28 cellular contexts compared by ENCODE assay signal in the genomic region with DNA sequence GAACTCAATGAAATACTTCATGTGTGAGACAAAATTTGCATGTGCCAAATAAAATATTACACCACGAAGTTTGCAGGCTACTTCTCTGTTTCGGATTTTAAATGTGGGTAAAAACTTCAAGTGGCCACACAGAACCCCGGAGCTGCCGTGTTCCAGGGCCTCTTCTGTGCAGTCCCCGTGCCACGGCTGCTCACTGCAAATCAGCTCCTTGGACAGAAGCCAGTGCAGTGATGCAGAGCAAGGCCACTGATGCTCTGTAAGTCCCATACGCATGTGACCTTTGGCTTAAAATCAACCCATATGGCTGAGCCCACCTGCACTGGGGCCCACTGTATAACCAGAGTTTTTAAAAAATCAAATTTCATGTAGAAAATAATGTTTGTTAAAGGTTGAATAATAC.
DNase-seq lines count a peak whose midpoint lies in the region; ATAC-seq, FAIRE-seq and TF ChIP-seq lines count a peak whose summit lies in the region.
"Had no signal": no experiment of that assay in that cellular context is flagged by ENCODE, and none has a peak within 500 bp of the region (broad histone marks: within the 10 kb centered on the region; RNA-seq: fewer than 3 reads in every experiment).

No MANE protein-coding gene starts in this region.

- peak; percentile 57 to 60 for ATAC-seq in stimulated activated naive B cell treated with anti-CD40 and anti-IgM and Interleukin-4, amounts not matched to agents 10 μg/mL and 1 μg/mL and 100 μg/mL, for 72 hours (replicated peaks)
- ATAC-seq: activated CD8-positive, alpha-beta memory T cell treated with anti-CD3 and anti-CD28 coated beads, Interleukin-2, amount 10 ng/mL, durations not matched to agents 7 days and 5 days; activated T-cell treated with anti-CD3 and anti-CD28 coated beads, Interleukin-2, amount 50 U/mL, for 72 hours; foreskin keratinocyte; heart left ventricle had no signal

- FAIRE-seq in GM19239 (lab: Jason Lieb, UNC): peak; percentile 26
- FAIRE-seq: GM12892, keratinocyte had no signal

- peaks cover 0 to 5% of the 10 kb centered on the region in 2 donors for H3K9me3 Mint-ChIP-seq in stimulated activated naive B cell treated with anti-CD40 and anti-IgM and Interleukin-4, amounts not matched to agents 10 μg/mL and 1 μg/mL and 100 μg/mL, for 72 hours
- H3K9me3 Mint-ChIP-seq in chondrocyte (ENCODE audit: low read depth): peaks cover 3% of the 10 kb centered on the region

- no peak overlapping the region for H3K27ac Mint-ChIP-seq in stimulated activated naive B cell treated with anti-CD40 and anti-IgM and Interleukin-4, amounts not matched to agents 10 μg/mL and 1 μg/mL and 100 μg/mL, for 72 hours
- H3K27ac Mint-ChIP-seq in chondrocyte (ENCODE audit: unreplicated experiment): no peak overlapping the region
- H3K27ac Mint-ChIP-seq: activated CD8-positive, alpha-beta memory T cell treated with anti-CD3 and anti-CD28 coated beads, Interleukin-2, amount 10 ng/mL, durations not matched to agents 7 days and 5 days; activated T-cell treated with anti-CD3 and anti-CD28 coated beads, Interleukin-2, amount 50 U/mL, for 72 hours; IgD-negative memory B cell had no signal

- DNase-seq in NCI-H1105 treated with DMSO at 0.1 percent for 48 hours (lab: John Stamatoyannopoulos, UW): peak; percentile 8
- DNase-seq in NCI-H1105 (lab: John Stamatoyannopoulos, UW): no peak
- no peak for DNase-seq in GM19239 (ENCODE audit: insufficient read length, low spot score)
- DNase-seq in NCI-H2171 (lab: John Stamatoyannopoulos, UW): peak; percentile 62
- DNase-seq in stimulated activated naive B cell treated with anti-CD40 and anti-IgM and Interleukin-4, amounts not matched to agents 10 μg/mL and 1 μg/mL and 100 μg/mL, for 72 hours: no peak
- DNase-seq in T-helper 1 cell: no peak
- no peak for DNase-seq in UCSD-AML1 (lab: John Stamatoyannopoulos, UW; ENCODE audit: unreplicated experiment)
- DNase-seq in chondrocyte (ENCODE audit: low spot score): no peak
- DNase-seq: 8988T; activated CD4-positive, alpha-beta T cell treated with anti-CD3 and anti-CD28 coated beads, Interleukin-2, amount 50 U/mL, for 4 hours; activated CD8-positive, alpha-beta memory T cell treated with anti-CD3 and anti-CD28 coated beads, Interleukin-2, amount 10 ng/mL, durations not matched to agents 7 days and 5 days; activated T-cell treated with anti-CD3 and anti-CD28 coated beads, Interleukin-2, amount 50 U/mL, for 72 hours; caudate nucleus; dermis blood vessel endothelial cell; EL; esophagus squamous epithelium; foreskin keratinocyte; heart left ventricle; left ventricle myocardium inferior; NCI-H1048; NCI-H2081; NCI-H345; NCI-H748 treated with DMSO at 0.1 percent for 48 hours; stimulated activated CD4-positive, alpha-beta T cell treated with anti-CD3 and anti-CD28 coated beads, Interleukin-4, amount 100 ng/mL, for 1 hour; transverse colon had no signal

- H3K27me3 Mint-ChIP-seq in stimulated activated naive B cell treated with anti-CD40 and anti-IgM and Interleukin-4, amounts not matched to agents 10 μg/mL and 1 μg/mL and 100 μg/mL, for 72 hours: peaks cover 27 to 30% of the 10 kb centered on the region in 2 donors
- H3K27me3 Mint-ChIP-seq in chondrocyte (ENCODE audit: low read depth): peaks cover 16% of the 10 kb centered on the region

- peaks cover 11 to 39% of the 10 kb centered on the region in 2 donors for H3K4me1 Mint-ChIP-seq in stimulated activated naive B cell treated with anti-CD40 and anti-IgM and Interleukin-4, amounts not matched to agents 10 μg/mL and 1 μg/mL and 100 μg/mL, for 72 hours
- H3K4me1 Mint-ChIP-seq in chondrocyte (ENCODE audit: low read depth): no peaks in the 10 kb centered on the region
- H3K4me1 Mint-ChIP-seq: activated CD8-positive, alpha-beta memory T cell treated with anti-CD3 and anti-CD28 coated beads, Interleukin-2, amount 10 ng/mL, durations not matched to agents 7 days and 5 days had no signal

- no peak for TF ChIP-seq CTCF in chondrocyte (IDR thresholded peaks at IDR 0.05)

- peaks cover 0 to 4% of the 10 kb centered on the region in 2 donors for H3K36me3 Mint-ChIP-seq in stimulated activated naive B cell treated with anti-CD40 and anti-IgM and Interleukin-4, amounts not matched to agents 10 μg/mL and 1 μg/mL and 100 μg/mL, for 72 hours
- no peaks in the 10 kb centered on the region for H3K36me3 Mint-ChIP-seq in chondrocyte (ENCODE audit: low read depth)
- H3K36me3 Mint-ChIP-seq: activated CD8-positive, alpha-beta memory T cell treated with anti-CD3 and anti-CD28 coated beads, Interleukin-2, amount 10 ng/mL, durations not matched to agents 7 days and 5 days had no signal

- H3K4me3 Mint-ChIP-seq in stimulated activated naive B cell treated with anti-CD40 and anti-IgM and Interleukin-4, amounts not matched to agents 10 μg/mL and 1 μg/mL and 100 μg/mL, for 72 hours: no peak overlapping the region
- H3K4me3 Mint-ChIP-seq in chondrocyte (ENCODE audit: unreplicated experiment): no peak overlapping the region
- H3K4me3 Mint-ChIP-seq: activated CD8-positive, alpha-beta memory T cell treated with anti-CD3 and anti-CD28 coated beads, Interleukin-2, amount 10 ng/mL, durations not matched to agents 7 days and 5 days; activated T-cell treated with anti-CD3 and anti-CD28 coated beads, Interleukin-2, amount 50 U/mL, for 72 hours had no signal

Comparison
In these comparisons a context has a peak if more than half of its experiments do, and no peak if none do; other contexts are left out.
1. DNase-seq: peak in NCI-H1105 treated with DMSO at 0.1 percent for 48 hours (single experiment) and NCI-H2171 (single experiment); none in NCI-H1105 (single experiment), GM19239 (single experiment), stimulated activated naive B cell treated with anti-CD40 and anti-IgM and Interleukin-4, amounts not matched to agents 10 μg/mL and 1 μg/mL and 100 μg/mL, for 72 hours (single experiment), T-helper 1 cell (0 of 5), UCSD-AML1 (single experiment) and chondrocyte (single experiment).